ENCODE assay signal across 1 cellular context in the genomic region with DNA sequence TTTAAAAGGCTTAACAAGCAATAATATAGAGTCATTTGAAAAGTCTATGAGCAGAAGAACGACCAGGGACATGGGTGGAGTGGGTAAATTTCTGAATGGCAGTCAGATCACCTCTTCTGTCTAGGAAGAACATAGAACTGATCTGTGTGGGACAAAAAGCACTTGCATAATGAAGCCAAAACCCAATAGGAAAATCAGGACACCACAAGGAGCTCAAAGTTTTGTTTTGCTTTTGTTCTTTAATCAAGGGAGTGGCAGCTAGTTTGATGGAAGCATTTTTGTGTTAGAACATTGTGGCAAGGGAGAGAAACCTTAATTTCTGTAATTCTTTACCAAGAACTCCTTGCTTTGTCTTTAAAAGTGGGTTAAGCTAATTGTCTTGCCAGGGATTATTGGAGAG.
TF ChIP-seq lines count a peak whose summit lies in the region.

No MANE protein-coding gene starts in this region.

TF ChIP-seq in GM23338, 12 proteins besides CTCF, POLR2A, EP300 and RAD21:
- TF ChIP-seq ZNF462 (CRISPR knock-in tag; IDR thresholded peaks at IDR 0.05) (no peak), EZH2phosphoT487 (IDR thresholded peaks at IDR 0.05; ENCODE audit: unreplicated experiment) (no peak), ZNF114 (CRISPR knock-in tag; IDR thresholded peaks at IDR 0.05) (no peak), ZNF331 (CRISPR knock-in tag; IDR thresholded peaks at IDR 0.05; ENCODE audit: low read depth) (no peak), POLR2AphosphoS5 (IDR thresholded peaks at IDR 0.05; ENCODE audit: low read depth) (no peak), JUNB (IDR thresholded peaks at IDR 0.05; ENCODE audit: unreplicated experiment) (no peak)
- TF ChIP-seq, protein P1, sequence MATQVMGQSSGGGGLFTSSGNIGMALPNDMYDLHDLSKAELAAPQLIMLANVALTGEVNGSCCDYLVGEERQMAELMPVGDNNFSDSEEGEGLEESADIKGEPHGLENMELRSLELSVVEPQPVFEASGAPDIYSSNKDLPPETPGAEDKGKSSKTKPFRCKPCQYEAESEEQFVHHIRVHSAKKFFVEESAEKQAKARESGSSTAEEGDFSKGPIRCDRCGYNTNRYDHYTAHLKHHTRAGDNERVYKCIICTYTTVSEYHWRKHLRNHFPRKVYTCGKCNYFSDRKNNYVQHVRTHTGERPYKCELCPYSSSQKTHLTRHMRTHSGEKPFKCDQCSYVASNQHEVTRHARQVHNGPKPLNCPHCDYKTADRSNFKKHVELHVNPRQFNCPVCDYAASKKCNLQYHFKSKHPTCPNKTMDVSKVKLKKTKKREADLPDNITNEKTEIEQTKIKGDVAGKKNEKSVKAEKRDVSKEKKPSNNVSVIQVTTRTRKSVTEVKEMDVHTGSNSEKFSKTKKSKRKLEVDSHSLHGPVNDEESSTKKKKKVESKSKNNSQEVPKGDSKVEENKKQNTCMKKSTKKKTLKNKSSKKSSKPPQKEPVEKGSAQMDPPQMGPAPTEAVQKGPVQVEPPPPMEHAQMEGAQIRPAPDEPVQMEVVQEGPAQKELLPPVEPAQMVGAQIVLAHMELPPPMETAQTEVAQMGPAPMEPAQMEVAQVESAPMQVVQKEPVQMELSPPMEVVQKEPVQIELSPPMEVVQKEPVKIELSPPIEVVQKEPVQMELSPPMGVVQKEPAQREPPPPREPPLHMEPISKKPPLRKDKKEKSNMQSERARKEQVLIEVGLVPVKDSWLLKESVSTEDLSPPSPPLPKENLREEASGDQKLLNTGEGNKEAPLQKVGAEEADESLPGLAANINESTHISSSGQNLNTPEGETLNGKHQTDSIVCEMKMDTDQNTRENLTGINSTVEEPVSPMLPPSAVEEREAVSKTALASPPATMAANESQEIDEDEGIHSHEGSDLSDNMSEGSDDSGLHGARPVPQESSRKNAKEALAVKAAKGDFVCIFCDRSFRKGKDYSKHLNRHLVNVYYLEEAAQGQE (IDR thresholded peaks at IDR 0.05; ENCODE audit: unreplicated experiment): no peak
